8 cellular contexts compared by ENCODE assay signal in the genomic region with DNA sequence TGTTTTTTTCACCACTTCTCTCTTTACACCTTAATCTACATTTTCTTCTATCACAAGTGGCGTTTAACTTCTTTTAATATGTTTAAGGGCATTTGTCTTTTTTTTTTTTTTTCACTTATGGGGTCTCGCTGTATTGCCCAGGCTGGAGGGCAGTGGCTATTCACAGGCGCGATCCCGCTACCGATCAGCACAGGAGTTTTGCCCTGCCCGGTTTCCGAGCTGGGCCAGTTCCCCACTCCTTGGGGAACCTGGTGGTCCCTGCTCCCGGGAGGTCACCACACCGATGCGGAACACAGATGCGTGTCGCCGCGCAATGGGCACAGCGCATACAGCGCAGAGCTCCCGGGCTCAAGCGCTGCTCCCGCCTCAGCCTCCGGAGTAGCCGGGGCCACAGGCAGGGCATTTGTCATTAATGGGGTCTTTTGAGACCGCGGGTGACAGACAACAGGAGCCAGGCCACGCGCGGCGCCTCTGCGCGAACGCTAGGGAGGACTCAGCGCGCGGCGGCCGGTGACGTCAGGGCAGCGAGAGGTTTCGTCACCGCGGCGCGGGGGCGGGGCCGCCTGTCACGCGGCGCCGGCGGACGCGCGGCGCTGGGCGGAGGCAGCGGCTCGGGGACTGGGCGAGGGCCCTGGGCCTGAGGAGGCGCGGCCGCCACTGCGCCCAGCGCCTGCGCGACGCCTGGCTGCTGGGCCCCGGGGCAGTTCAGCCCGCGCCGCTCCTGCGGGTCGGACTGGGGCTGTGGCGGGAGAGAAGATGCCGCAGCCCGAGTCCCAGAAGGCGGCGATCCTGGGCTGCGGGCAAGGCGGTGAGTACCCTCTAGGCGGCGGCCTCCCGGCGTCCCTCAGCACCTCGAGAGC. TPM values are rescaled to one million over a fixed set of nuclear protein-coding genes. Genes with fewer than 3 reads are reported as not detected.
DNase-seq lines count a peak whose midpoint lies in the region; ATAC-seq and TF ChIP-seq lines count a peak whose summit lies in the region.

Gene GALNT11, plus strand, starts transcription at position 598 of the 860 bp plus-strand sequence. CDS start 68,554 bp downstream, outside the sequence.

- H3K4me1 Mint-ChIP-seq in CD8-positive, alpha-beta T cell (ENCODE audit: low read depth), result peaks cover 45% of the 10 kb centered on the region
- H3K4me1 Mint-ChIP-seq in endothelial cell (ENCODE audit: unreplicated experiment), result peaks cover 7% of the 10 kb centered on the region

- POLR2A ChIA-PET in CD8-positive, alpha-beta T cell (lab: Charles Lee), result no interaction called here

- H3K36me3 ChIP-seq in CD8-positive, alpha-beta T cell (ENCODE audit: insufficient read depth, low read length), result no peaks in the 10 kb centered on the region

- H3K4me1 ChIP-seq in CD8-positive, alpha-beta T cell (ENCODE audit: insufficient read depth, low read length), result peaks cover 37% of the 10 kb centered on the region

- ATAC-seq in CD8-positive, alpha-beta T cell, result peak; percentile 78
- ATAC-seq in GM19395 (IDR thresholded peaks at IDR 0.05; ENCODE audit: unreplicated experiment) (peak; percentile 95), HG03558 (IDR thresholded peaks at IDR 0.05; ENCODE audit: extremely low read depth, unreplicated experiment) (peak; percentile 96)

- H3K36me3 Mint-ChIP-seq in CD8-positive, alpha-beta T cell, result peaks cover 19% of the 10 kb centered on the region
- H3K36me3 Mint-ChIP-seq in endothelial cell (ENCODE audit: low read depth, unreplicated experiment), result peaks cover 12% of the 10 kb centered on the region

- H3K27me3 Mint-ChIP-seq in CD8-positive, alpha-beta T cell (ENCODE audit: low read depth), result no peaks in the 10 kb centered on the region
- H3K27me3 Mint-ChIP-seq in endothelial cell (ENCODE audit: unreplicated experiment), result peaks cover 5% of the 10 kb centered on the region

- intact Hi-C loops in CD8-positive, alpha-beta T cell (cut with DNase I, micrococcal nuclease), result loop anchor here (1.0 to 10.0 kb wide), 15 partner anchors 79 to 998 kb away; partner anchors contain the start of genes ABCB8 (in 1 of the 2), ACTR3B (in 1 of the 2), KMT2C (in 1 of the 2) and NUB1 (in 1 of the 2)

- H3K9me3 ChIP-seq in CD8-positive, alpha-beta T cell (ENCODE audit: low read length), result no peaks in the 10 kb centered on the region

- TF ChIP-seq CTCF in CD8-positive, alpha-beta T cell (IDR thresholded peaks at IDR 0.05), result peak; percentile 17
- TF ChIP-seq CTCF in endothelial cell (IDR thresholded peaks at IDR 0.05; ENCODE audit: unreplicated experiment), result peak; percentile 22

- no peaks in the 10 kb centered on the region for H3K27me3 ChIP-seq in CD8-positive, alpha-beta T cell (ENCODE audit: insufficient read depth, low read length)

- CTCF ChIA-PET in CD8-positive, alpha-beta T cell (lab: Charles Lee), result interaction anchor here (1.0 to 1.2 kb wide), 3 partner anchors 51 to 311 kb away, joined by 3 read pairs; no protein-coding TSS in a partner anchor

- peak within 1 kb of the TSS; percentile 81 for H3K4me3 ChIP-seq in CD8-positive, alpha-beta T cell (ENCODE audit: low read depth, low read length)

- peak within 1 kb of the TSS; percentile 85 for H3K27ac ChIP-seq in CD8-positive, alpha-beta T cell (ENCODE audit: low read depth, low read length)

- peak within 1 kb of the TSS; percentile 87 for H3K4me3 Mint-ChIP-seq in CD8-positive, alpha-beta T cell
- H3K4me3 Mint-ChIP-seq in endothelial cell (ENCODE audit: unreplicated experiment), result peak within 1 kb of the TSS; percentile 91

- peaks cover 2% of the 10 kb centered on the region for H3K9me3 Mint-ChIP-seq in CD8-positive, alpha-beta T cell
- H3K9me3 Mint-ChIP-seq in endothelial cell (ENCODE audit: unreplicated experiment), result no peaks in the 10 kb centered on the region

- H3K27ac Mint-ChIP-seq in CD8-positive, alpha-beta T cell, result peak within 1 kb of the TSS; percentile 95
- H3K27ac Mint-ChIP-seq in endothelial cell (ENCODE audit: unreplicated experiment), result no peak within 1 kb of the TSS

- peak; percentile 76 to 92 (median 81) for DNase-seq in CD8-positive, alpha-beta T cell
- DNase-seq in NOMO-1 treated with DMSO at 0.1 percent for 48 hours (lab: John Stamatoyannopoulos, UW; ENCODE audit: unreplicated experiment), result peak; percentile 58
- DNase-seq in activated CD8-positive, alpha-beta memory T cell treated with anti-CD3 and anti-CD28 coated beads, Interleukin-2, amount 50 U/mL, for 48 hours, result peak; percentile 95
- peak; percentile 83 for DNase-seq in endothelial cell (ENCODE audit: low spot score)
- DNase-seq in middle frontal gyrus (ENCODE audit: extremely low spot score, low spot score), result peak; percentile 71
- peak; percentile 72 to 75 for DNase-seq in stimulated activated CD8-positive, alpha-beta memory T cell treated with anti-CD3 and anti-CD28 coated beads, Interleukin-2, amount 100 ng/mL, for 1 hour (ENCODE audit: low read depth in 2 of 2)

RNA-seq across cellular contexts. Expression of gene GALNT11, which starts in this region (rescaled TPM):
- 10 to 100 TPM; 43.1 to 44.5 TPM for total RNA-seq in CD8-positive, alpha-beta T cell
- 21.2 TPM for total RNA-seq in endothelial cell (ENCODE audit: unreplicated experiment)

Comparison
In these comparisons a context has a peak if more than half of its experiments do, and no peak if none do; other contexts are left out.
1. Peak in every context shown above with its lines: DNase-seq, ATAC-seq, H3K4me3 ChIP-seq and H3K27ac ChIP-seq.